Comparison of ENCODE assay signal across 16 cellular contexts in the genomic region with DNA sequence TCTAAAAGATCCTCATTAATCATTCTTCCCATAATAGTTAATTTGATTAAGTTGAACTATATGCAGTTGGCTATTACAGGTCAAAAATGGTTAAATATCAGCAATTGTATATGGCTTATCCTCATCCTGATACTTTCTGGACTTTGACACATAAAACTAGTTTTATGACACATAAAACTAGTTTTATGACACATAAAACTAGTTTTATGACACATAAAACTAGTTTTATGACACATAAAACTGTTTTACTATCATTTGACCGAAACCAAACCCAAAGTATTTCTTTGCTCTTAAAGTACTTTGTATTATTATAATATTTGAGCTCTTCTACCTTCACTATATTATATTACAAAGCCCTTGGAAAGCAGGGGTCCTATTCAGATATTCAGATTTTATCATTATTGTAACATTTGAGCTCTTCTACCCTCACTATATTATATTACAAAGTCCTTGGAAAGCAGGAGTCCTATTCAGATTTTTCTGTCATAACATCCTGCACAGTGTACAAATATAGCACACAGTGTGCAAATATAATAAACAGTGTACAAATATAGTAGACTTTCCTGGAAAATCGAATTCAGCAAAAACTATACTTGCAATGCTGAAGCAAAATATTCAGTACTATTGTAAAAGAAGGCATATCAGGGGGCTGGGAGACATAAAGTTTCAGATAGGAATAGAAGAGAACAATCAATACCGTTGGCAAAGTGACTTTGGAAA. TPM values are rescaled to one million over a fixed set of nuclear protein-coding genes. Genes with fewer than 3 reads are reported as not detected.
A peak's percentile ranks its signal among the peaks of the same experiment; 100 is the strongest.
DNase-seq lines count a peak whose midpoint lies in the region; ATAC-seq, FAIRE-seq and TF ChIP-seq lines count a peak whose summit lies in the region.
"Had no signal": no experiment of that assay in that cellular context is flagged by ENCODE, and none has a peak within 500 bp of the region (broad histone marks: within the 10 kb centered on the region; RNA-seq: fewer than 3 reads in every experiment).

No MANE protein-coding gene starts in this region.

- CTCF ChIA-PET in HEK293 (lab: Yijun Ruan, JAX), result interaction anchor here (0.6 to 0.9 kb wide), 2 partner anchors 94 to 1254 kb away, joined by 3 to 6 read pairs; no protein-coding TSS in a partner anchor

- DNase-seq in WERI-Rb-1, result no peak
- no peak for DNase-seq in frontal cortex (ENCODE audit: low spot score in 2 of 2)
- no peak for DNase-seq in activated CD4-positive, CD25-positive, alpha-beta regulatory T cell treated with anti-CD3 and anti-CD28 coated beads, Interleukin-2, amount 50 U/mL, for 72 hours
- DNase-seq: DND-41, GDM1, GOT3, HFFc6, KG1, MG63, NCI-H1092 treated with DMSO at 0.1 percent for 48 hours, NCI-H1694 treated with DMSO at 0.1 percent for 48 hours had no signal

- POLR2A ChIA-PET in HEK293 (lab: Yijun Ruan, JAX), result no interaction called here

- H3K9me3 ChIP-seq in HEK293 (ENCODE audit: control insufficient read depth, insufficient read depth, low read depth, low read length), result no peaks in the 10 kb centered on the region
- no peaks in the 10 kb centered on the region for H3K9me3 ChIP-seq in WERI-Rb-1 (ENCODE audit: severe bottlenecking)
- H3K9me3 ChIP-seq in mucosa of rectum (ENCODE audit: control insufficient read depth in 2 of 2, low read length in 2 of 2), result no peaks in the 10 kb centered on the region
- H3K9me3 ChIP-seq: MG63 had no signal

- FAIRE-seq in frontal cortex (lab: Jason Lieb, UNC), result no peak

- no peak for TF ChIP-seq CTCF in 22Rv1 (IDR thresholded peaks at IDR 0.05)
- no peak for TF ChIP-seq CTCF in HEK293 (tag by site-specific recombination; IDR thresholded peaks at IDR 0.05)
- TF ChIP-seq CTCF in WERI-Rb-1 (IDR thresholded peaks at IDR 0.05; ENCODE audit: low read depth, low read length), result no peak

- H3K27ac ChIP-seq in 22Rv1 (0 out of 2 replicates have a peak overlapping the region, but pooled peaks have one; percentile 14), HEK293 (ENCODE audit: extremely low read depth, low read depth, low read length) (no peak overlapping the region), WERI-Rb-1 (peak overlapping the region; percentile 74), mucosa of rectum (ENCODE audit: low read depth in 2 of 2, low read length in 2 of 2) (peak overlapping the region; percentile 67 to 80)

- no peak for ATAC-seq in HG03159 (IDR thresholded peaks at IDR 0.05; ENCODE audit: unreplicated experiment)
- ATAC-seq: Right ventricle myocardium inferior had no signal

- H3K27me3 ChIP-seq in WERI-Rb-1 (ENCODE audit: insufficient read depth, low read depth, severe bottlenecking), result no peaks in the 10 kb centered on the region
- no peaks in the 10 kb centered on the region for H3K27me3 ChIP-seq in mucosa of rectum (ENCODE audit: control insufficient read depth in 2 of 2, insufficient read depth in 2 of 2, low read length in 2 of 2)
- H3K27me3 ChIP-seq: MG63 had no signal

- H3K9ac ChIP-seq in mucosa of rectum (ENCODE audit: low read depth in 1 of 2, low read length in 2 of 2), result peak overlapping the region in 1 of 2 donors; percentile 27

- peaks cover 8% of the 10 kb centered on the region; the same call in 1 of the 2 replicates for H3K4me1 ChIP-seq in HEK293 (ENCODE audit: control insufficient read depth, insufficient read depth, low read length)
- peaks cover 14 to 40% of the 10 kb centered on the region in 2 donors for H3K4me1 ChIP-seq in mucosa of rectum (ENCODE audit: control insufficient read depth in 2 of 2, insufficient read depth in 2 of 2, low read length in 2 of 2)

- H3K4me3 ChIP-seq in HEK293 (ENCODE audit: low read depth, low read length) (no peak overlapping the region), WERI-Rb-1 (ENCODE audit: low read depth, low read length) (no peak overlapping the region), mucosa of rectum (ENCODE audit: low read length in 2 of 2) (peak overlapping the region in 1 of 2 donors; percentile 13)
- H3K4me3 ChIP-seq: MG63 had no signal

- H3K36me3 ChIP-seq in HEK293 (ENCODE audit: control insufficient read depth in 2 of 2, insufficient read depth in 1 of 2, low read length in 2 of 2) (peaks cover 37 to 50% of the 10 kb centered on the region in 2 experiments), WERI-Rb-1 (no peaks in the 10 kb centered on the region; the same call in 1 of the 2 replicates), mucosa of rectum (ENCODE audit: control insufficient read depth in 2 of 2, insufficient read depth in 2 of 2, low read length in 2 of 2) (peaks cover 6 to 10% of the 10 kb centered on the region in 2 donors)

TF ChIP-seq in HEK293, 187 proteins besides CTCF, POLR2A, EP300 and RAD21 (continues in another document):
- no peak for TF ChIP-seq SETDB1 (IDR thresholded peaks at IDR 0.05; ENCODE audit: insufficient read length, low read length)
- TF ChIP-seq HOXD13 (CRISPR knock-in tag; IDR thresholded peaks at IDR 0.05; ENCODE audit: borderline replicate concordance), result no peak
- no peak for TF ChIP-seq ZNF221 (tag by site-specific recombination; IDR thresholded peaks at IDR 0.05; ENCODE audit: borderline replicate concordance)
- no peak for TF ChIP-seq ZNF670 (tag by site-specific recombination; IDR thresholded peaks at IDR 0.05; ENCODE audit: low read depth)
- no peak for TF ChIP-seq ZNF555 (tag by site-specific recombination; conservative IDR thresholded peaks at IDR 0.05)
- TF ChIP-seq ZBTB20 (tag by site-specific recombination; IDR thresholded peaks at IDR 0.05), result no peak
- no peak for TF ChIP-seq ZNF157 (tag by site-specific recombination; IDR thresholded peaks at IDR 0.05)
- TF ChIP-seq, protein P1, sequence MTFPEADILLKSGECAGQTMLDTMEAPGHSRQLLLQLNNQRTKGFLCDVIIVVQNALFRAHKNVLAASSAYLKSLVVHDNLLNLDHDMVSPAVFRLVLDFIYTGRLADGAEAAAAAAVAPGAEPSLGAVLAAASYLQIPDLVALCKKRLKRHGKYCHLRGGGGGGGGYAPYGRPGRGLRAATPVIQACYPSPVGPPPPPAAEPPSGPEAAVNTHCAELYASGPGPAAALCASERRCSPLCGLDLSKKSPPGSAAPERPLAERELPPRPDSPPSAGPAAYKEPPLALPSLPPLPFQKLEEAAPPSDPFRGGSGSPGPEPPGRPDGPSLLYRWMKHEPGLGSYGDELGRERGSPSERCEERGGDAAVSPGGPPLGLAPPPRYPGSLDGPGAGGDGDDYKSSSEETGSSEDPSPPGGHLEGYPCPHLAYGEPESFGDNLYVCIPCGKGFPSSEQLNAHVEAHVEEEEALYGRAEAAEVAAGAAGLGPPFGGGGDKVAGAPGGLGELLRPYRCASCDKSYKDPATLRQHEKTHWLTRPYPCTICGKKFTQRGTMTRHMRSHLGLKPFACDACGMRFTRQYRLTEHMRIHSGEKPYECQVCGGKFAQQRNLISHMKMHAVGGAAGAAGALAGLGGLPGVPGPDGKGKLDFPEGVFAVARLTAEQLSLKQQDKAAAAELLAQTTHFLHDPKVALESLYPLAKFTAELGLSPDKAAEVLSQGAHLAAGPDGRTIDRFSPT (tag by site-specific recombination; IDR thresholded peaks at IDR 0.05), result peak; percentile 34; the same call in 1 of the 2 replicates
- TF ChIP-seq EGR2 (tag by site-specific recombination; IDR thresholded peaks at IDR 0.05; ENCODE audit: low read depth), result no peak
- TF ChIP-seq ZNF169 (tag by site-specific recombination; IDR thresholded peaks at IDR 0.05), result no peak
- peak; percentile 39; the same call in 1 of the 2 replicates for TF ChIP-seq GFI1B (tag by site-specific recombination; IDR thresholded peaks at IDR 0.05)
- no peak for TF ChIP-seq GLIS2 (tag by site-specific recombination; IDR thresholded peaks at IDR 0.05)
- TF ChIP-seq ZNF366 (tag by site-specific recombination; conservative IDR thresholded peaks at IDR 0.05), result no peak
- no peak for TF ChIP-seq ZNF16 (tag by site-specific recombination; IDR thresholded peaks at IDR 0.05; ENCODE audit: low read depth)
- TF ChIP-seq ZNF404 (tag by site-specific recombination; IDR thresholded peaks at IDR 0.05), result no peak
- TF ChIP-seq MEIS1 (CRISPR knock-in tag; IDR thresholded peaks at IDR 0.05; ENCODE audit: borderline replicate concordance), result no peak
- TF ChIP-seq, protein P2, sequence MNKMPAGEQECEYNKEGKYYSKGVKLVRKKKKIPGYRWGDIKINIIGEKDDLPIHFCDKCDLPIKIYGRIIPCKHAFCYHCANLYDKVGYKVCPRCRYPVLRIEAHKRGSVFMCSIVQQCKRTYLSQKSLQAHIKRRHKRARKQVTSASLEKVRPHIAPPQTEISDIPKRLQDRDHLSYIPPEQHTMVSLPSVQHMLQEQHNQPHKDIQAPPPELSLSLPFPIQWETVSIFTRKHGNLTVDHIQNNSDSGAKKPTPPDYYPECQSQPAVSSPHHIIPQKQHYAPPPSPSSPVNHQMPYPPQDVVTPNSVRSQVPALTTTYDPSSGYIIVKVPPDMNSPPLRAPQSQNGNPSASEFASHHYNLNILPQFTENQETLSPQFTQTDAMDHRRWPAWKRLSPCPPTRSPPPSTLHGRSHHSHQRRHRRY (tag by site-specific recombination; IDR thresholded peaks at IDR 0.05), result no peak
- TF ChIP-seq MYNN (tag by site-specific recombination; IDR thresholded peaks at IDR 0.05; ENCODE audit: borderline replicate concordance), result no peak
- TF ChIP-seq, protein P3, sequence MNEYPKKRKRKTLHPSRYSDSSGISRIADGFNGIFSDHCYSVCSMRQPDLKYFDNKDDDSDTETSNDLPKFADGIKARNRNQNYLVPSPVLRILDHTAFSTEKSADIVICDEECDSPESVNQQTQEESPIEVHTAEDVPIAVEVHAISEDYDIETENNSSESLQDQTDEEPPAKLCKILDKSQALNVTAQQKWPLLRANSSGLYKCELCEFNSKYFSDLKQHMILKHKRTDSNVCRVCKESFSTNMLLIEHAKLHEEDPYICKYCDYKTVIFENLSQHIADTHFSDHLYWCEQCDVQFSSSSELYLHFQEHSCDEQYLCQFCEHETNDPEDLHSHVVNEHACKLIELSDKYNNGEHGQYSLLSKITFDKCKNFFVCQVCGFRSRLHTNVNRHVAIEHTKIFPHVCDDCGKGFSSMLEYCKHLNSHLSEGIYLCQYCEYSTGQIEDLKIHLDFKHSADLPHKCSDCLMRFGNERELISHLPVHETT (tag by site-specific recombination; IDR thresholded peaks at IDR 0.05), result no peak

RNA-seq across cellular contexts. Expression of a gene that starts 53.0 kb away (rescaled TPM):
- 35.5 TPM for total RNA-seq in frontal cortex
